In genomic region chr20:20663841-20664240, GRCh38 we compare ENCODE assay signal across 19 cellular contexts. TPM values are rescaled to one million over a fixed set of nuclear protein-coding genes. Genes with fewer than 3 reads are reported as not detected.
DNase-seq lines count a peak whose midpoint lies in the region; ATAC-seq and TF ChIP-seq lines count a peak whose summit lies in the region.
"Had no signal": no experiment of that assay in that cellular context is flagged by ENCODE, and none has a peak within 500 bp of the region (broad histone marks: within the 10 kb centered on the region; RNA-seq: fewer than 3 reads in every experiment).

No MANE protein-coding gene starts in this region.

- H3K9me3 ChIP-seq in Loucy (ENCODE audit: insufficient read depth, low read depth, low read length): no peaks in the 10 kb centered on the region
- no peaks in the 10 kb centered on the region for H3K9me3 ChIP-seq in adipocyte (ENCODE audit: control insufficient read depth, low read length)
- H3K9me3 ChIP-seq in sigmoid colon: no peaks in the 10 kb centered on the region
- H3K9me3 ChIP-seq: BLaER1 had no signal

- no peak overlapping the region for H3K4me3 ChIP-seq in Loucy (ENCODE audit: low read length, poor library complexity, severe bottlenecking)
- H3K4me3 ChIP-seq in adipocyte (ENCODE audit: low read length): no peak overlapping the region
- no peak overlapping the region for H3K4me3 ChIP-seq in fibroblast of pulmonary artery (replicated peaks; ENCODE audit: low read depth, low read length)
- no peak overlapping the region for H3K4me3 ChIP-seq in sigmoid colon
- H3K4me3 ChIP-seq: BLaER1, K562 had no signal

- peak; percentile 70 for DNase-seq in COLO829 (ENCODE audit: low spot score)
- peak; percentile 13 for DNase-seq in adipocyte (ENCODE audit: low read depth)
- peak; percentile 6 for DNase-seq in fibroblast of pulmonary artery (ENCODE audit: low read depth)
- DNase-seq in sigmoid colon: no peak
- no peak for DNase-seq in Ammon's horn (ENCODE audit: low spot score)
- no peak for DNase-seq in activated CD4-positive, alpha-beta T cell treated with anti-CD3 and anti-CD28 coated beads for 48 hours
- DNase-seq: Calu3; CD4-positive, alpha-beta memory T cell; NCI-H1092; NCI-H1436 treated with DMSO at 0.1 percent for 48 hours; NCI-H2029; NCI-H446 treated with DMSO at 0.1 percent for 48 hours; NCI-H748 treated with DMSO at 0.1 percent for 48 hours; RPMI8226; SIG-M5 had no signal

- H3K27me3 ChIP-seq in Loucy (ENCODE audit: insufficient read depth, low read length, poor library complexity, severe bottlenecking): no peaks in the 10 kb centered on the region
- H3K27me3 ChIP-seq in adipocyte (replicated peaks; ENCODE audit: control insufficient read depth, insufficient read depth, low read length): no peaks in the 10 kb centered on the region
- no peaks in the 10 kb centered on the region for H3K27me3 ChIP-seq in sigmoid colon
- H3K27me3 ChIP-seq: BLaER1 had no signal

- no peak for TF ChIP-seq CTCF in Loucy (conservative IDR thresholded peaks at IDR 0.05; ENCODE audit: low read length)
- TF ChIP-seq CTCF in fibroblast of pulmonary artery (IDR thresholded peaks at IDR 0.05; ENCODE audit: low read length, missing control alignments): no peak
- no peak for TF ChIP-seq CTCF in sigmoid colon (IDR thresholded peaks at IDR 0.05)

- TF ChIP-seq EP300 in sigmoid colon (IDR thresholded peaks at IDR 0.05): no peak

- no peak overlapping the region for H3K27ac ChIP-seq in sigmoid colon
- H3K27ac ChIP-seq: BLaER1 had no signal

- H3K4me1 ChIP-seq in Loucy (ENCODE audit: insufficient read depth, low read length, poor library complexity, severe bottlenecking): peaks cover 40% of the 10 kb centered on the region
- peaks cover 3% of the 10 kb centered on the region for H3K4me1 ChIP-seq in adipocyte (ENCODE audit: control insufficient read depth, insufficient read depth, low read length)
- H3K4me1 ChIP-seq in sigmoid colon: no peaks in the 10 kb centered on the region

- H3K9ac ChIP-seq in Loucy (ENCODE audit: low read depth, low read length, poor library complexity, severe bottlenecking) (no peak overlapping the region), adipocyte (ENCODE audit: low read length) (no peak overlapping the region)
- H3K9ac ChIP-seq: BLaER1 had no signal

- H4K20me1 ChIP-seq in Loucy (ENCODE audit: insufficient read depth, low read length, poor library complexity, severe bottlenecking): no peaks in the 10 kb centered on the region

- ATAC-seq in GM18498 (IDR thresholded peaks at IDR 0.05; ENCODE audit: unreplicated experiment): no peak
- ATAC-seq: K562 had no signal

- intact Hi-C loops in sigmoid colon (cut with DNase I): loop anchor here (5.0 kb wide), 1 partner anchor 158 kb away; no protein-coding TSS in a partner anchor

- H3K79me2 ChIP-seq in Loucy (ENCODE audit: insufficient read depth, low read length): no peaks in the 10 kb centered on the region

- no peaks in the 10 kb centered on the region for H3K9me2 ChIP-seq in Loucy (replicated peaks; ENCODE audit: low read depth, low read length)

- H3K36me3 ChIP-seq in Loucy (ENCODE audit: insufficient read depth, low read length): no peaks in the 10 kb centered on the region
- no peaks in the 10 kb centered on the region for H3K36me3 ChIP-seq in adipocyte (ENCODE audit: control insufficient read depth, insufficient read depth, low read length, severe bottlenecking)
- H3K36me3 ChIP-seq in sigmoid colon: no peaks in the 10 kb centered on the region

- no peak for TF ChIP-seq POLR2A in sigmoid colon (IDR thresholded peaks at IDR 0.05)

- H2AFZ ChIP-seq in Loucy (ENCODE audit: low read length): no peak overlapping the region

- H3F3A ChIP-seq in Loucy (ENCODE audit: low read depth): no peaks in the 10 kb centered on the region

- H3K4me2 ChIP-seq in Loucy (ENCODE audit: low read depth, low read length, poor library complexity, severe bottlenecking): peak overlapping the region; percentile 15

- 86 to 91% methylated on average over 3 of the region's 3 CpGs for WGBS in sigmoid colon, 2 donors

RNA-seq across cellular contexts. Expression of gene RALGAPA2, which starts 48.6 kb away (rescaled TPM):
- total RNA-seq in sigmoid colon: 10 to 100 TPM; 17.7 to 19.9 (median 18.8) TPM
- 10 to 100 TPM in 2 of 3 donors, 1 to 10 TPM in 1; 8.4 to 23.2 (median 12.3) TPM for polyA plus RNA-seq in sigmoid colon

Comparison
In these comparisons a context has a peak if more than half of its experiments do, and no peak if none do; other contexts are left out.
1. DNase-seq: peak in COLO829 (single experiment), adipocyte (single experiment) and fibroblast of pulmonary artery (single experiment); none in sigmoid colon (single experiment), Ammon's horn (single experiment) and activated CD4-positive, alpha-beta T cell treated with anti-CD3 and anti-CD28 coated beads for 48 hours (single experiment).